Comparison of ENCODE assay signal across 8 cellular contexts in the genomic region with DNA sequence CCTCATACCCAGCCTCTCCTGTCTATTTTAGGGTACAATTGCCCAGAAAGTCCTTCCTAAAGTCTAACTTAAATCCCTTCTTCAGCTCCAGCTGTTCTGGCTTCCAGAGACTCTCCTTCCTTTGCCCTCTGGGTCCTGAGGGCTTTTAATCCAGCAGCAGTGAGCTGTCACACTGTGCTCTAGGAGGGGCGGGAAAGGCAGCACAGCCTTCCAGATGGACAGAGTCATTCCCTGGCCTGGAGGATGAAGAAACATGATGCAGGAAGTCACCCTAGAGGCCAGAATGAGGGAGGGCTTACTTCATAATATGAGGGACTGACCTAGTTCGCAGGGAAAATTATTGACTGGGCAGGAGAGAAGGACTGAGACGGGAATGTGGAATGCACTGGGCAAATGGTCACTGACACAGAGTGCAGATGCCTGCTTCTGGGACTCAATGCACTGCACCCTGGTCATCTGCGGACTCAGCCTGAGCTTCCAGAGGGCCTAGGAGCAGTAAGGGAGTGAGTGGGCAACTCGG. TPM values are rescaled to one million over a fixed set of nuclear protein-coding genes. Genes with fewer than 3 reads are reported as not detected.
DNase-seq lines count a peak whose midpoint lies in the region; ATAC-seq, FAIRE-seq and TF ChIP-seq lines count a peak whose summit lies in the region.

No MANE protein-coding gene starts in this region.

- intact Hi-C loops in pancreas (cut with DNase I): no loop called here

- WGBS in pancreas, 2 donors: 57 to 63% methylated on average over 5 of the region's 5 CpGs

- H3K36me3 ChIP-seq in DND-41 (ENCODE audit: insufficient read depth, low read length) (no peaks in the 10 kb centered on the region), RWPE2 (ENCODE audit: low read depth) (no peaks in the 10 kb centered on the region), pancreas (no peaks in the 10 kb centered on the region)

- no peak for FAIRE-seq in pancreas (lab: Jason Lieb, UNC)

- H3K4me3 ChIP-seq in DND-41 (ENCODE audit: low read depth in 1 of 2, low read length in 2 of 2) (no peak overlapping the region), RWPE2 (ENCODE audit: severe bottlenecking) (no peak overlapping the region), fibroblast of mammary gland (ENCODE audit: control insufficient read depth, low read depth, low read length) (no peak overlapping the region), pancreas (peak overlapping the region in 1 of 4 donors; percentile 18)

- H3K4me1 ChIP-seq in DND-41 (ENCODE audit: insufficient read depth, low read length) (peaks cover 22% of the 10 kb centered on the region), RWPE2 (ENCODE audit: insufficient read depth, poor library complexity, severe bottlenecking) (peaks cover 41% of the 10 kb centered on the region), pancreas (peaks cover 0 to 6% (median 3%) of the 10 kb centered on the region in 3 donors)

- no peak overlapping the region for H2AFZ ChIP-seq in DND-41 (ENCODE audit: low read depth, low read length)

- H3K4me2 ChIP-seq in DND-41 (ENCODE audit: insufficient read depth, low read length): peak overlapping the region; percentile 71; the same call in 1 of the 2 replicates

- H4K20me1 ChIP-seq in DND-41 (ENCODE audit: insufficient read depth, low read length): no peaks in the 10 kb centered on the region

- DNase-seq in DND-41: no peak
- no peak for DNase-seq in RWPE2 (ENCODE audit: low spot score)
- DNase-seq in fibroblast of mammary gland (ENCODE audit: low read depth): peak; percentile 95
- peak in 1 of 6 donors; percentile 22 for DNase-seq in pancreas

- H3K27ac ChIP-seq in DND-41 (ENCODE audit: low read length) (0 out of 2 replicates have a peak overlapping the region, but pooled peaks have one; percentile 73), RWPE2 (ENCODE audit: poor library complexity, severe bottlenecking) (peak overlapping the region; percentile 32), pancreas (no peak overlapping the region)

- no peak for TF ChIP-seq CTCF in DND-41 (IDR thresholded peaks at IDR 0.05; ENCODE audit: borderline replicate concordance, extremely low read depth, low read length, poor library complexity, severe bottlenecking)
- no peak for TF ChIP-seq CTCF in RWPE2 (IDR thresholded peaks at IDR 0.05; ENCODE audit: poor library complexity, severe bottlenecking)
- no peak for TF ChIP-seq CTCF in fibroblast of mammary gland (conservative IDR thresholded peaks at IDR 0.05; ENCODE audit: control insufficient read depth, insufficient read depth, low read depth, low read length)
- no peak for TF ChIP-seq CTCF in pancreas (IDR thresholded peaks at IDR 0.05)

- no peaks in the 10 kb centered on the region for H3K79me2 ChIP-seq in DND-41 (ENCODE audit: insufficient read depth, low read length)

- no peak overlapping the region for H3K9ac ChIP-seq in DND-41 (ENCODE audit: low read depth, low read length)

- no peaks in the 10 kb centered on the region for H3K9me3 ChIP-seq in DND-41 (ENCODE audit: insufficient read depth, low read length, severe bottlenecking)
- no peaks in the 10 kb centered on the region for H3K9me3 ChIP-seq in RWPE2 (ENCODE audit: severe bottlenecking)
- H3K9me3 ChIP-seq in pancreas: no peaks in the 10 kb centered on the region

- H3K27me3 ChIP-seq in DND-41 (ENCODE audit: insufficient read depth, low read length, poor library complexity): no peaks in the 10 kb centered on the region
- no peaks in the 10 kb centered on the region for H3K27me3 ChIP-seq in RWPE2 (ENCODE audit: insufficient read depth, poor library complexity, severe bottlenecking)
- no peaks in the 10 kb centered on the region for H3K27me3 ChIP-seq in pancreas

- no peak for ATAC-seq in DND-41 (ENCODE audit: insufficient read depth, low read depth)
- ATAC-seq in RWPE2 (ENCODE audit: low read depth): peak; percentile 56
- peak in 3 of 4 donors; percentile 32 to 36 (median 35) for ATAC-seq in pancreas
- no peak for ATAC-seq in GM21360 (IDR thresholded peaks at IDR 0.05; ENCODE audit: unreplicated experiment)
- no peak for ATAC-seq in GM18858 (IDR thresholded peaks at IDR 0.05; ENCODE audit: unreplicated experiment)
- ATAC-seq in HG03460 (IDR thresholded peaks at IDR 0.05; ENCODE audit: unreplicated experiment): no peak
- no peak for ATAC-seq in HG03135 (IDR thresholded peaks at IDR 0.05; ENCODE audit: unreplicated experiment)

RNA-seq across cellular contexts. Expression of a gene that starts 1.3 kb away (rescaled TPM):
- total RNA-seq in pancreas: 1 to 10 TPM in 2 of 6 donors, under 1 TPM in 4; 0.16 to 1.5 (median 0.71) TPM
- polyA plus RNA-seq in pancreas: 1 to 10 TPM in 1 of 2 donors, under 1 TPM in 1; 0.40 to 1.3 TPM

RNA-seq across cellular contexts. Expression of a gene that starts 43.5 kb away (rescaled TPM):
- total RNA-seq in pancreas: under 1 TPM; 0.03 to 0.47 (median 0.09) TPM
- under 1 TPM; 0.94 to 0.99 TPM for polyA plus RNA-seq in pancreas

RNA-seq across cellular contexts. Expression of a gene that starts 45.3 kb away (rescaled TPM):
- under 1 TPM; 0.20 to 0.79 (median 0.35) TPM for total RNA-seq in pancreas
- 1 to 10 TPM in 1 of 2 donors, under 1 TPM in 1; 0.99 to 1.1 TPM for polyA plus RNA-seq in pancreas

RNA-seq across cellular contexts. Expression of a gene that starts 48.0 kb away (rescaled TPM):
- 10 to 100 TPM; 18.5 to 34.7 (median 20.3) TPM for total RNA-seq in pancreas
- polyA plus RNA-seq in pancreas: 10 to 100 TPM; 31.4 to 41.6 TPM

Comparison
In these comparisons a context has a peak if more than half of its experiments do, and no peak if none do; other contexts are left out.
1. ATAC-seq: peak in RWPE2 (single experiment) and pancreas (3 of 4); none in DND-41 (single experiment), GM21360 (single experiment), GM18858 (single experiment), HG03460 (single experiment) and HG03135 (single experiment).
2. H3K27ac ChIP-seq: peak in DND-41 (single experiment) and RWPE2 (single experiment); none in pancreas (0 of 4).